ENCODE assay signal across 8 cellular contexts in the genomic region with DNA sequence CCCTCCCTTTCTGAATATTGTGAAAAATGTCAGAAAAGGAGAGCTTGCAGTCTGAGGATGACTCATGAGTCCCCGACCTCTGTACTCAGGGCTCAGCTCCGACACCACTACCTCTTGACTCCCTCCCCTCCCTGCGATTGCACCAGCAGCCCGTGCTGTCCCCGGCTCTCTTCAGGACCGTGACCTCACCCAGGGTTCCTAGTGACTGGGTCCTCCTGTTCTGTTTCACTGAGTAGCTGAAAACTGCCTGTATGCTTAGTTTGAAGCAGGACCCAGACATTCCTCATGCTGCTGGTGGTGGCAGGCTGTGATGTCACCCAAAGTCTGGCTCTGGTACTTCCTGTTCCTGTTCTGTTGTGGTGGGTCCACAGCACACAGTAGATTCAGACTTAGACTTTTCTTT. TPM values are rescaled to one million over a fixed set of nuclear protein-coding genes. Genes with fewer than 3 reads are reported as not detected.
DNase-seq lines count a peak whose midpoint lies in the region; ATAC-seq and TF ChIP-seq lines count a peak whose summit lies in the region.

No MANE protein-coding gene starts in this region.

- no peaks in the 10 kb centered on the region for H3K9me3 ChIP-seq in spleen

- peaks cover 0 to 29% (median 11%) of the 10 kb centered on the region in 6 donors for H3K4me1 ChIP-seq in spleen

- CTCF ChIA-PET in activated CD4-positive, alpha-beta T cell treated with anti-CD3 and anti-CD28 coated beads for 36 hours (lab: Charles Lee), result interaction anchor here (0.6 to 0.9 kb wide), 3 partner anchors 12 to 138 kb away, joined by 3 to 4 read pairs (median 4); no protein-coding TSS in a partner anchor

- peak overlapping the region; percentile 98 for H3K27ac Mint-ChIP-seq in activated CD4-positive, alpha-beta T cell treated with anti-CD3 and anti-CD28 coated beads for 36 hours

- POLR2A ChIA-PET in activated CD4-positive, alpha-beta T cell treated with anti-CD3 and anti-CD28 coated beads for 36 hours (lab: Charles Lee), result interaction anchor here (0.6 to 1.8 kb wide), 8 partner anchors 10 to 243 kb away, joined by 3 to 10 read pairs (median 3); partner anchors contain the start of gene PHRF1

- peak overlapping the region in 5 of 8 donors; percentile 1 to 75 (median 50) for H3K27ac ChIP-seq in spleen

- no peaks in the 10 kb centered on the region for H3K27me3 ChIP-seq in spleen (replicated peaks in 1 of 7)

- 31 to 63% (median 48%) methylated on average over 6 of the region's 6 CpGs for WGBS in spleen, 5 donors

- H3K36me3 ChIP-seq in spleen, result peaks cover 5 to 97% (median 89%) of the 10 kb centered on the region in 6 donors

- peak; percentile 99 for ATAC-seq in activated CD4-positive, alpha-beta T cell treated with anti-CD3 and anti-CD28 coated beads for 36 hours
- ATAC-seq in GM19023 (IDR thresholded peaks at IDR 0.05; ENCODE audit: unreplicated experiment), result no peak

- peak overlapping the region; percentile 64 for H3K4me3 Mint-ChIP-seq in activated CD4-positive, alpha-beta T cell treated with anti-CD3 and anti-CD28 coated beads for 36 hours

- TF ChIP-seq CTCF in spleen (IDR thresholded peaks at IDR 0.05 in 8 of 11, conservative IDR thresholded peaks at IDR 0.05 in 3 of 11), result no peak

- DNase-seq in GM03348 (ENCODE audit: low spot score), result peak; percentile 62
- DNase-seq in activated CD4-positive, alpha-beta T cell treated with anti-CD3 and anti-CD28 coated beads for 36 hours, result peak; percentile 87
- DNase-seq in effector CD4-positive, alpha-beta T cell, result peak; percentile 76
- no peak for DNase-seq in spleen
- no peak for DNase-seq in NCI-H446 (lab: John Stamatoyannopoulos, UW)
- DNase-seq in NCI-H1694 (lab: John Stamatoyannopoulos, UW), result no peak
- DNase-seq in AG08395 (ENCODE audit: low spot score), result no peak

- no peak overlapping the region for H3K4me3 ChIP-seq in spleen

- H3K4me1 Mint-ChIP-seq in activated CD4-positive, alpha-beta T cell treated with anti-CD3 and anti-CD28 coated beads for 36 hours, result peaks cover 21% of the 10 kb centered on the region

- no peaks in the 10 kb centered on the region for H3K27me3 Mint-ChIP-seq in activated CD4-positive, alpha-beta T cell treated with anti-CD3 and anti-CD28 coated beads for 36 hours

- no peaks in the 10 kb centered on the region for H3K9me3 Mint-ChIP-seq in activated CD4-positive, alpha-beta T cell treated with anti-CD3 and anti-CD28 coated beads for 36 hours (ENCODE audit: low read depth)

- no peak for TF ChIP-seq POLR2A in spleen (IDR thresholded peaks at IDR 0.05)

- intact Hi-C loops in activated CD4-positive, alpha-beta T cell treated with anti-CD3 and anti-CD28 coated beads for 36 hours (cut with DNase I, micrococcal nuclease), result loop anchor here in 1 of 2 experiments (1.0 kb wide), 2 partner anchors 12 to 20 kb away; partner anchors contain the start of gene PHRF1
- intact Hi-C loops in spleen (cut with DNase I; ENCODE audit: low total_unique reads), result no loop called here

- peaks cover 52% of the 10 kb centered on the region for H3K36me3 Mint-ChIP-seq in activated CD4-positive, alpha-beta T cell treated with anti-CD3 and anti-CD28 coated beads for 36 hours (ENCODE audit: low read depth)

RNA-seq across cellular contexts. Expression of gene PHRF1, which starts 11.7 kb away (rescaled TPM):
- 10 to 100 TPM; 40.0 to 44.5 TPM for total RNA-seq in activated CD4-positive, alpha-beta T cell treated with anti-CD3 and anti-CD28 coated beads for 36 hours
- 10 to 100 TPM; 24.2 to 41.5 (median 33.2) TPM for total RNA-seq in spleen
- 10 to 100 TPM in 1 of 3 donors, 1 to 10 TPM in 2; 7.3 to 27.6 (median 8.4) TPM for polyA plus RNA-seq in spleen

RNA-seq across cellular contexts. Expression of gene RASSF7, which starts 27.2 kb away (rescaled TPM):
- total RNA-seq in activated CD4-positive, alpha-beta T cell treated with anti-CD3 and anti-CD28 coated beads for 36 hours, result 10 to 100 TPM; 16.8 TPM
- 10 to 100 TPM in 6 of 7 donors, 1 to 10 TPM in 1; 8.3 to 39.6 (median 20.4) TPM for total RNA-seq in spleen
- polyA plus RNA-seq in spleen, result 10 to 100 TPM; 29.7 to 34.5 (median 30.7) TPM

RNA-seq across cellular contexts. Expression of gene LMNTD2, which starts 27.4 kb away (rescaled TPM):
- total RNA-seq in activated CD4-positive, alpha-beta T cell treated with anti-CD3 and anti-CD28 coated beads for 36 hours, result 1 to 10 TPM; 2.7 to 4.9 TPM
- total RNA-seq in spleen, result 10 to 100 TPM in 1 of 7 donors, 1 to 10 TPM in 6; 3.9 to 10.1 (median 6.3) TPM
- 1 to 10 TPM; 5.0 to 8.3 (median 5.1) TPM for polyA plus RNA-seq in spleen

RNA-seq across cellular contexts. Expression of gene IRF7, which starts 27.8 kb away (rescaled TPM):
- total RNA-seq in activated CD4-positive, alpha-beta T cell treated with anti-CD3 and anti-CD28 coated beads for 36 hours, result 10 to 100 TPM; 57.1 to 62.6 TPM
- 10 to 100 TPM; 53.0 to 88.8 (median 85.3) TPM for total RNA-seq in spleen
- polyA plus RNA-seq in spleen, result 10 to 100 TPM; 52.3 to 99.1 (median 73.9) TPM

RNA-seq across cellular contexts. Expression of gene CDHR5, which starts 36.8 kb away (rescaled TPM):
- not detected for total RNA-seq in activated CD4-positive, alpha-beta T cell treated with anti-CD3 and anti-CD28 coated beads for 36 hours
- not detected for total RNA-seq in spleen
- under 1 TPM; 0.02 to 0.16 (median 0.03) TPM for polyA plus RNA-seq in spleen

Comparison
In these comparisons a context has a peak if more than half of its experiments do, and no peak if none do; other contexts are left out.
1. DNase-seq: peak in GM03348 (single experiment), activated CD4-positive, alpha-beta T cell treated with anti-CD3 and anti-CD28 coated beads for 36 hours (single experiment) and effector CD4-positive, alpha-beta T cell (single experiment); none in spleen (single experiment), NCI-H446 (0 of 2), NCI-H1694 (single experiment) and AG08395 (single experiment).